ENCODE assay signal across 17 cellular contexts in the genomic region with DNA sequence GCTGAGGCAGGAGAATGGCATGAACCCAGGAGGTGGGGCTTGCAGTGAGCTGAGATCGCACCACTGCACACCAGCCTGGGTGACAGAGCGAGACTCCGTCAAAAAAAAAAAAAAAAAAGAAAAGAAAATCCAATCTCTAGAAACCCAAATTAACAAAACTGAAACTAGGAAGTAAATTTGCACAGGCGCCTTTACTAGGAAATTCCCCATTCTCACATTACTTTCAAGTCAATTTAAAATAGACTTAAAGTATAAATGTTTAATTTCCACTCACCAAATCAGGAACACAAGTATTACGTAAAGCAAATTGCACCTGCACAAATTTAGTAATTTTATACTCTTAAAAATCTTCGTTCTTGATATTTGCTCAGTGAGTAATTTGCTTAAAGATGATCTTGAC.
DNase-seq lines count a peak whose midpoint lies in the region; ATAC-seq and TF ChIP-seq lines count a peak whose summit lies in the region.
"Had no signal": no experiment of that assay in that cellular context is flagged by ENCODE, and none has a peak within 500 bp of the region (broad histone marks: within the 10 kb centered on the region; RNA-seq: fewer than 3 reads in every experiment).

No MANE protein-coding gene starts in this region.

- H3K4me1 Mint-ChIP-seq in CD14-positive monocyte (peaks cover 27% of the 10 kb centered on the region), memory B cell (peaks cover 28% of the 10 kb centered on the region)
- H3K4me1 Mint-ChIP-seq in CD8-positive, alpha-beta memory T cell: peaks cover 19 to 27% (median 24%) of the 10 kb centered on the region in 3 donors

- H3K4me1 ChIP-seq in KMS-11 (ENCODE audit: low read depth, poor library complexity, severe bottlenecking) (peaks cover 48% of the 10 kb centered on the region), left ventricle myocardium inferior (peaks cover 39% of the 10 kb centered on the region)
- H3K4me1 ChIP-seq in CD8-positive, alpha-beta memory T cell (ENCODE audit: insufficient read depth, low read length): no peaks in the 10 kb centered on the region

- CTCF ChIA-PET in CD8-positive, alpha-beta memory T cell (lab: Charles Lee): no interaction called here

- H3K27me3 ChIP-seq in KMS-11 (ENCODE audit: insufficient read depth, low read depth) (no peaks in the 10 kb centered on the region), SU-DHL-6 (ENCODE audit: low read length) (no peaks in the 10 kb centered on the region), left ventricle myocardium inferior (ENCODE audit: low read depth) (peaks cover 9% of the 10 kb centered on the region)
- H3K27me3 ChIP-seq in CD8-positive, alpha-beta memory T cell (ENCODE audit: insufficient read depth, low read length, poor library complexity, severe bottlenecking): no peaks in the 10 kb centered on the region
- H3K27me3 ChIP-seq: ascending aorta, spleen had no signal

- H3K36me3 ChIP-seq in KMS-11 (ENCODE audit: insufficient read depth) (no peaks in the 10 kb centered on the region), SU-DHL-6 (ENCODE audit: low read length) (no peaks in the 10 kb centered on the region), left ventricle myocardium inferior (no peaks in the 10 kb centered on the region)
- H3K36me3 ChIP-seq in CD8-positive, alpha-beta memory T cell (ENCODE audit: insufficient read depth, low read length): no peaks in the 10 kb centered on the region
- H3K36me3 ChIP-seq: ascending aorta, spleen had no signal

- intact Hi-C loops in CD14-positive monocyte (cut with micrococcal nuclease) (no loop called here), left ventricle myocardium inferior (cut with micrococcal nuclease) (no loop called here)

- H3K27me3 Mint-ChIP-seq in CD14-positive monocyte (ENCODE audit: low read depth in 3 of 3) (peaks cover 0 to 4% (median 2%) of the 10 kb centered on the region in 3 donors), memory B cell (no peaks in the 10 kb centered on the region)
- peaks cover 6 to 11% of the 10 kb centered on the region in 2 donors for H3K27me3 Mint-ChIP-seq in CD8-positive, alpha-beta memory T cell

- H3K4me3 Mint-ChIP-seq in CD14-positive monocyte: peak overlapping the region; percentile 38 to 59
- H3K4me3 Mint-ChIP-seq in memory B cell: peak overlapping the region; percentile 64
- peak overlapping the region in 1 of 7 donors; percentile 27 for H3K4me3 Mint-ChIP-seq in CD8-positive, alpha-beta memory T cell
- H3K4me3 Mint-ChIP-seq: activated naive CD4-positive, alpha-beta T cell treated with anti-CD3 and anti-CD28 coated beads for 36 hours; T-cell had no signal

- no peaks in the 10 kb centered on the region for H3K9me2 ChIP-seq in SU-DHL-6 (replicated peaks; ENCODE audit: insufficient read depth, low read length)

- no peaks in the 10 kb centered on the region for H3K36me3 Mint-ChIP-seq in CD14-positive monocyte
- peaks cover 5% of the 10 kb centered on the region for H3K36me3 Mint-ChIP-seq in memory B cell
- no peaks in the 10 kb centered on the region for H3K36me3 Mint-ChIP-seq in CD8-positive, alpha-beta memory T cell
- H3K36me3 Mint-ChIP-seq: T-cell had no signal

- H3K4me2 ChIP-seq in KMS-11: peak overlapping the region; percentile 41
- H3K4me2 ChIP-seq in SU-DHL-6 (ENCODE audit: low read depth, low read length, poor library complexity, severe bottlenecking): peak overlapping the region; percentile 28

- H2AFZ ChIP-seq in KMS-11 (ENCODE audit: low read depth) (peak overlapping the region; percentile 35; the same call in 1 of the 2 replicates), SU-DHL-6 (ENCODE audit: low read depth, low read length, severe bottlenecking) (no peak overlapping the region)

- no peak for TF ChIP-seq CTCF in CD14-positive monocyte (IDR thresholded peaks at IDR 0.05)
- no peak for TF ChIP-seq CTCF in KMS-11 (conservative IDR thresholded peaks at IDR 0.05; ENCODE audit: low read depth, low read length)
- TF ChIP-seq CTCF in SU-DHL-6 (IDR thresholded peaks at IDR 0.05; ENCODE audit: insufficient read depth, low read length, poor library complexity, severe bottlenecking): no peak
- TF ChIP-seq CTCF in left ventricle myocardium inferior (IDR thresholded peaks at IDR 0.05; ENCODE audit: borderline replicate concordance): no peak

- no peak for DNase-seq in CD14-positive monocyte (ENCODE audit: low spot score)
- peak in 1 of 2 donors; percentile 43 for DNase-seq in memory B cell (ENCODE audit: low spot score in 2 of 2)
- DNase-seq in left ventricle myocardium inferior: no peak
- DNase-seq in NCI-H446 (lab: John Stamatoyannopoulos, UW): no peak
- no peak for DNase-seq in cerebellum (ENCODE audit: low spot score)
- no peak for DNase-seq in CD8-positive, alpha-beta memory T cell
- DNase-seq: activated T-cell treated with anti-CD3 and anti-CD28 coated beads for 4 hours; effector memory CD8-positive, alpha-beta T cell; NCI-H1930; Right ventricle myocardium superior; spleen; stimulated activated CD4-positive, alpha-beta T cell treated with anti-CD3 and anti-CD28 coated beads, Interleukin-4, amount 100 ng/mL, for 4 hours; T-cell had no signal

- POLR2A ChIA-PET in CD8-positive, alpha-beta memory T cell (lab: Charles Lee): no interaction called here

- peak; percentile 76 for ATAC-seq in memory B cell (ENCODE audit: low read depth)
- ATAC-seq: effector memory CD8-positive, alpha-beta T cell had no signal

- H3K27ac Mint-ChIP-seq in CD14-positive monocyte (peak overlapping the region in 2 of 7 donors; percentile 6 to 40), memory B cell (peak overlapping the region; percentile 92)
- H3K27ac Mint-ChIP-seq in CD8-positive, alpha-beta memory T cell: no peak overlapping the region
- H3K27ac Mint-ChIP-seq: activated naive CD4-positive, alpha-beta T cell treated with anti-CD3 and anti-CD28 coated beads for 36 hours; T-cell had no signal

- H3K27ac ChIP-seq in KMS-11 (peak overlapping the region; percentile 8; the same call in 1 of the 2 replicates), SU-DHL-6 (ENCODE audit: low read depth, low read length) (no peak overlapping the region), left ventricle myocardium inferior (replicated peaks) (no peak overlapping the region)
- no peak overlapping the region for H3K27ac ChIP-seq in CD8-positive, alpha-beta memory T cell (ENCODE audit: low read depth, low read length)
- H3K27ac ChIP-seq: ascending aorta had no signal

- H3K9me3 ChIP-seq in SU-DHL-6 (ENCODE audit: insufficient read depth, low read length) (no peaks in the 10 kb centered on the region), left ventricle myocardium inferior (replicated peaks) (peaks cover 7% of the 10 kb centered on the region)
- no peaks in the 10 kb centered on the region for H3K9me3 ChIP-seq in CD8-positive, alpha-beta memory T cell (ENCODE audit: low read length)
- H3K9me3 ChIP-seq: ascending aorta had no signal

- H4K20me1 ChIP-seq in KMS-11 (ENCODE audit: insufficient read depth) (no peaks in the 10 kb centered on the region), SU-DHL-6 (ENCODE audit: low read depth, low read length) (no peaks in the 10 kb centered on the region)

- H3K79me2 ChIP-seq in KMS-11 (ENCODE audit: insufficient read depth, low read depth): no peaks in the 10 kb centered on the region
- H3K79me2 ChIP-seq in SU-DHL-6 (ENCODE audit: insufficient read depth, low read length): no peaks in the 10 kb centered on the region

- peaks cover 3% of the 10 kb centered on the region; the same call in 1 of the 2 replicates for H3F3A ChIP-seq in SU-DHL-6 (ENCODE audit: insufficient read depth)

- H3K9me3 Mint-ChIP-seq in CD14-positive monocyte: peaks cover 0 to 13% (median 5%) of the 10 kb centered on the region in 7 donors
- H3K9me3 Mint-ChIP-seq in memory B cell: peaks cover 8% of the 10 kb centered on the region
- peaks cover 0 to 4% (median 0%) of the 10 kb centered on the region in 5 donors for H3K9me3 Mint-ChIP-seq in CD8-positive, alpha-beta memory T cell

- H3K9ac ChIP-seq in KMS-11 (no peak overlapping the region; the same call in 1 of the 2 replicates), SU-DHL-6 (ENCODE audit: low read length) (no peak overlapping the region)

- H3K4me3 ChIP-seq in KMS-11 (IDR thresholded peaks at IDR 0.05; ENCODE audit: insufficient read depth, low read depth, low read length) (no peak overlapping the region), SU-DHL-6 (ENCODE audit: insufficient read depth, low read length, poor library complexity, severe bottlenecking) (no peak overlapping the region), left ventricle myocardium inferior (no peak overlapping the region)
- H3K4me3 ChIP-seq in CD8-positive, alpha-beta memory T cell (ENCODE audit: low read length): no peak overlapping the region
- H3K4me3 ChIP-seq: ascending aorta, spleen had no signal
